Comparison of ENCODE assay signal across 8 cellular contexts in the genomic region with DNA sequence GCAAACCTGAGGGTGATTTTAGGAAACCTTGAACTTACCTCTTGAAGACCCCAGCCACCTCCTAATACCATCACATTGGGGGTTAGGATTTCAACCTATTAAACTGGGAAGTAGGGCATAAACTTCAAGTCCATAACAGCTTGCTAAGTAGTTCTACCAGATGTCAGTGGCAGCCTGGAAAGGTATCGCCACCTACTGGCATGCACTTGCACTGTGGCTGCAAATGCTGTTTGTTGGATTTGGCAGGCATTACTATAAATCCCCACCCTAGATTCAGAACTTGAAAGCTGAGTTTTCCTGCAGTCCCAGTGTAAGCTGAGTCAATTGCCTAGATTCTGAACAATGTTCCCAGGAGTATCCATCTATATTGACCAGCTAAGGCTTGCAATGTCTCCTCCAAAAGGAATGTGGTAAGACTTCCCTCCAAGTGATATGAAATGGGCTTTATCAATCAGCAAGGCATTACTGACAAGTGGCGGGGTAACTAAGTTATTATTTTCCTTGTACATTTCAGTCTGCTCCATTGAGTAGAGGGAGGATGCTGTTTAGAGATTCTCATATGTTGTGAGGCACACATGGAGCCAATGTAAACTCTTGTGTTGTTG.
A peak's percentile ranks its signal among the peaks of the same experiment; 100 is the strongest.
DNase-seq lines count a peak whose midpoint lies in the region; ATAC-seq lines count a peak whose summit lies in the region.

No MANE protein-coding gene starts in this region.

- H3K27ac ChIP-seq in SJCRH30 = no peak overlapping the region

- CTCF ChIA-PET in activated naive CD4-positive, alpha-beta T cell treated with anti-CD3 and anti-CD28 coated beads, Interleukin-2, amount 10 ng/mL, durations not matched to agents 7 days and 5 days (lab: Charles Lee) = interaction anchor here (0.8 to 3.0 kb wide), 36 partner anchors 10 to 1045 kb away, joined by 3 to 22 read pairs (median 4); no protein-coding TSS in a partner anchor

- H3K36me3 Mint-ChIP-seq in activated naive CD4-positive, alpha-beta T cell treated with anti-CD3 and anti-CD28 coated beads, Interleukin-2, amount 10 ng/mL, durations not matched to agents 7 days and 5 days = peaks cover 4% of the 10 kb centered on the region

- H3K4me3 ChIP-seq in SJCRH30 = no peak overlapping the region

- H3K27me3 ChIP-seq in SJCRH30 = no peaks in the 10 kb centered on the region

- peaks cover 10% of the 10 kb centered on the region for H3K4me1 Mint-ChIP-seq in activated naive CD4-positive, alpha-beta T cell treated with anti-CD3 and anti-CD28 coated beads, Interleukin-2, amount 10 ng/mL, durations not matched to agents 7 days and 5 days

- peak overlapping the region; percentile 26 for H3K27ac Mint-ChIP-seq in activated naive CD4-positive, alpha-beta T cell treated with anti-CD3 and anti-CD28 coated beads, Interleukin-2, amount 10 ng/mL, durations not matched to agents 7 days and 5 days

- intact Hi-C loops in left ventricle myocardium superior (cut with micrococcal nuclease) = no loop called here

- H3K36me3 ChIP-seq in SJCRH30 = no peaks in the 10 kb centered on the region

- ATAC-seq in HG03354 (IDR thresholded peaks at IDR 0.05; ENCODE audit: poor library complexity, severe bottlenecking, unreplicated experiment) = peak; percentile 71
- ATAC-seq in left ventricle myocardium superior = peak; percentile 34
- no peak for ATAC-seq in HG02852 (IDR thresholded peaks at IDR 0.05; ENCODE audit: unreplicated experiment)

- H3K9me3 Mint-ChIP-seq in activated naive CD4-positive, alpha-beta T cell treated with anti-CD3 and anti-CD28 coated beads, Interleukin-2, amount 10 ng/mL, durations not matched to agents 7 days and 5 days = peaks cover 10% of the 10 kb centered on the region

- H3K4me3 Mint-ChIP-seq in activated naive CD4-positive, alpha-beta T cell treated with anti-CD3 and anti-CD28 coated beads, Interleukin-2, amount 10 ng/mL, durations not matched to agents 7 days and 5 days = no peak overlapping the region

- H3K27me3 Mint-ChIP-seq in activated naive CD4-positive, alpha-beta T cell treated with anti-CD3 and anti-CD28 coated beads, Interleukin-2, amount 10 ng/mL, durations not matched to agents 7 days and 5 days = peaks cover 3% of the 10 kb centered on the region

- H3K4me1 ChIP-seq in SJCRH30 = no peaks in the 10 kb centered on the region

- DNase-seq in GM03348 (ENCODE audit: low spot score) (peak; percentile 36), SJCRH30 (peak; percentile 24 to 55), left ventricle myocardium superior (peak; percentile 49), G401 (ENCODE audit: low spot score) (no peak)
- DNase-seq in activated naive CD4-positive, alpha-beta T cell treated with anti-CD3 and anti-CD28 coated beads, Interleukin-2, amount 10 ng/mL, durations not matched to agents 7 days and 5 days = peak; percentile 80
- DNase-seq in stimulated activated CD4-positive, alpha-beta T cell treated with anti-CD3 and anti-CD28 coated beads, Interleukin-12 subunit alpha, Interleukin-12 subunit beta, amount 100 ng/mL, for 4 hours = peak; percentile 63

- in situ Hi-C loops in G401 (cut with HindIII; ENCODE audit: low sequenced_read_pairs) = no loop called here

- no peaks in the 10 kb centered on the region for H3K9me3 ChIP-seq in SJCRH30 (replicated peaks)
